Comparison of ENCODE assay signal across 8 cellular contexts in genomic region chr17:31310260-31310659, GRCh38. TPM values are rescaled to one million over a fixed set of nuclear protein-coding genes. Genes with fewer than 3 reads are reported as not detected.
A peak's percentile ranks its signal among the peaks of the same experiment; 100 is the strongest.
DNase-seq lines count a peak whose midpoint lies in the region; ATAC-seq lines count a peak whose summit lies in the region.

No MANE protein-coding gene starts in this region.

- peak overlapping the region; percentile 94 for H3K4me3 ChIP-seq in GM08714 (ENCODE audit: low read length)
- no peak overlapping the region for H3K4me3 ChIP-seq in MG63

- DNase-seq in RPMI8226 (peak; percentile 64), pons (ENCODE audit: low spot score) (peak; percentile 51), MG63 (no peak), NCI-H1694 treated with DMSO at 0.1 percent for 48 hours (lab: John Stamatoyannopoulos, UW) (no peak), HuH-7 (ENCODE audit: low spot score) (no peak)
- DNase-seq in activated naive CD4-positive, alpha-beta T cell treated with anti-CD3 and anti-CD28 coated beads, Interleukin-2, amount 50 U/mL, for 16 hours, result peak; percentile 38

- 0 out of 2 replicates have a peak, but pooled peaks cover 2% of the 10 kb centered on the region for H3K9me3 ChIP-seq in MG63

- H3K27me3 ChIP-seq in MG63, result no peaks in the 10 kb centered on the region

- H3K36me3 ChIP-seq in MG63, result no peaks in the 10 kb centered on the region

- no peak for ATAC-seq in HG03095 (IDR thresholded peaks at IDR 0.05; ENCODE audit: unreplicated experiment)

RNA-seq across cellular contexts. Expression of gene EVI2B, which starts 3.6 kb away (rescaled TPM):
- total RNA-seq in MG63 (2014; rRNA removed; shearing (Covaris generic); ENCODE audit: low replicate concordance), result not detected in 2 replicates

RNA-seq across cellular contexts. Expression of gene EVI2A, which starts 11.2 kb away (rescaled TPM):
- 0.39 and 0.66 TPM in 2 replicates for total RNA-seq in MG63 (2014; rRNA removed; shearing (Covaris generic); ENCODE audit: low replicate concordance)

RNA-seq across cellular contexts. Expression of gene OMG, which starts 13.2 kb away (rescaled TPM):
- total RNA-seq in MG63 (2014; rRNA removed; shearing (Covaris generic); ENCODE audit: low replicate concordance), result not detected in 2 replicates

Comparison
In these comparisons a context has a peak if more than half of its experiments do, and no peak if none do; other contexts are left out.
1. DNase-seq: peak in RPMI8226 (single experiment), activated naive CD4-positive, alpha-beta T cell treated with anti-CD3 and anti-CD28 coated beads, Interleukin-2, amount 50 U/mL, for 16 hours (single experiment) and pons (single experiment); none in MG63 (single experiment), NCI-H1694 treated with DMSO at 0.1 percent for 48 hours (single experiment) and HuH-7 (single experiment).